Comparison of ENCODE assay signal across 1 cellular context in genomic region chr9:122809261-122809660, GRCh38. TPM values are rescaled to one million over a fixed set of nuclear protein-coding genes. Genes with fewer than 3 reads are reported as not detected.
"Had no signal": no experiment of that assay in that cellular context is flagged by ENCODE, and none has a peak within 500 bp of the region (broad histone marks: within the 10 kb centered on the region; RNA-seq: fewer than 3 reads in every experiment).

No MANE protein-coding gene starts in this region.

RNA-seq across cellular contexts. Expression of gene OR1K1, which starts 9.3 kb away (rescaled TPM):
- polyA plus RNA-seq: ovary had no signal

RNA-seq across cellular contexts. Expression of gene OR5C1, which starts 20.5 kb away (rescaled TPM):
- polyA plus RNA-seq: ovary had no signal
